34 cellular contexts compared by ENCODE assay signal in the genomic region with DNA sequence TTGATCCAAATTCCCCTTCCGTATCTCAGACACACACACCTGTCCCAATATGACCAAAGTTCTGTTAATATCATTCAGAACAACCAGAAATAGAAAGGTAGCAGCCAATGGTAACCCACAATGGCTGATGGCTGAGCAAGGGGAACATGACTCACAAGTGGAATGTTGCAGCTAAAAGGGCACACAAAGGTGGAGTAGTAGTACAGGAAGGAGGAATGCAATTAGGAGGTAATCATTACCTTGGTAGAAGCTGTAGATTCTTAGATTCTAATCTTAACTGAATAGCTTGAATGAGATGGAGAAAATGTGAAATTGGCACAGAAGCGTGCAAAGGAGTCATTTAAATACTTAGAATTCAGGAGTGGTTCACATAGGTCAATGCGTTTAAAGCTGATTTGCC.
"Had no signal": no experiment of that assay in that cellular context is flagged by ENCODE, and none has a peak within 500 bp of the region (broad histone marks: within the 10 kb centered on the region; RNA-seq: fewer than 3 reads in every experiment).

No MANE protein-coding gene starts in this region.

- H3K4me3 Mint-ChIP-seq: activated B cell treated with CpG ODN at 0.5 μM for 24 hours; activated CD4-positive, alpha-beta memory T cell treated with anti-CD3 and anti-CD28 coated beads for 36 hours; activated CD4-positive, alpha-beta T cell treated with anti-CD3 and anti-CD28 coated beads, Interleukin-2, amount 10 ng/mL, durations not matched to agents 24 days and 14 days; activated CD8-positive, alpha-beta T cell treated with anti-CD3 and anti-CD28 coated beads for 36 hours; activated naive CD4-positive, alpha-beta T cell treated with anti-CD3 and anti-CD28 coated beads, Interleukin-2, amount 10 ng/mL, durations not matched to agents 7 days and 5 days; activated naive CD4-positive, alpha-beta T cell treated with anti-CD3 and anti-CD28 coated beads, Interleukin-2, amount 50 U/mL, for 24 hours; activated naive CD8-positive, alpha-beta T cell; activated naive CD8-positive, alpha-beta T cell treated with anti-CD3 and anti-CD28 coated beads, Interleukin-2, amount 10 ng/mL, durations not matched to agents 7 days and 5 days; activated naive CD8-positive, alpha-beta T cell treated with anti-CD3 and anti-CD28 coated beads, Interleukin-2, amount 50 U/mL, for 24 hours; activated T-cell treated with anti-CD3 and anti-CD28 coated beads, Interleukin-2, amount 50 U/mL, for 24 hours; brain; central memory CD8-positive, alpha-beta T cell; T-helper 1 cell treated with Interleukin-12 subunit alpha and Interleukin-12 subunit beta and Interleukin-4 antibody, amounts not matched to agents 30 μg/mL and 1 μg/mL, for 36 hours; T-helper 2 cell treated with Interferon-gamma antibody and Interleukin-4, amounts not matched to agents 5 μg/mL and 100 μg/mL, for 36 hours had no signal

- H3K27ac Mint-ChIP-seq: activated B cell treated with CpG ODN at 0.5 μM for 24 hours; activated CD4-positive, alpha-beta memory T cell treated with anti-CD3 and anti-CD28 coated beads for 36 hours; activated CD4-positive, alpha-beta T cell treated with anti-CD3 and anti-CD28 coated beads, Interleukin-2, amount 10 ng/mL, durations not matched to agents 24 days and 14 days; activated CD8-positive, alpha-beta T cell treated with anti-CD3 and anti-CD28 coated beads for 36 hours; activated naive CD4-positive, alpha-beta T cell treated with anti-CD3 and anti-CD28 coated beads, Interleukin-2, amount 10 ng/mL, durations not matched to agents 7 days and 5 days; activated naive CD4-positive, alpha-beta T cell treated with anti-CD3 and anti-CD28 coated beads, Interleukin-2, amount 50 U/mL, for 24 hours; activated naive CD8-positive, alpha-beta T cell; activated naive CD8-positive, alpha-beta T cell treated with anti-CD3 and anti-CD28 coated beads, Interleukin-2, amount 10 ng/mL, durations not matched to agents 7 days and 5 days; activated naive CD8-positive, alpha-beta T cell treated with anti-CD3 and anti-CD28 coated beads, Interleukin-2, amount 50 U/mL, for 24 hours; activated T-cell treated with anti-CD3 and anti-CD28 coated beads, Interleukin-2, amount 50 U/mL, for 24 hours; activated T-helper 2 cell treated with anti-CD3 and anti-CD28 coated beads, Interferon-gamma antibody, Interleukin-2, Interleukin-4, amounts not matched to agents 10 μg/mL and 5 μg/mL and 100 μg/mL, durations not matched to agents 14 hours and 24 hours and 36 hours; brain; T-helper 1 cell treated with Interleukin-12 subunit alpha and Interleukin-12 subunit beta and Interleukin-4 antibody, amounts not matched to agents 30 μg/mL and 1 μg/mL, for 36 hours; T-helper 2 cell treated with Interferon-gamma antibody and Interleukin-4, amounts not matched to agents 5 μg/mL and 100 μg/mL, for 36 hours had no signal

- H3K27ac ChIP-seq: ascending aorta, cardiac muscle cell, VCaP had no signal

- H3K9me3 Mint-ChIP-seq: activated B cell treated with CpG ODN at 0.5 μM for 24 hours; activated CD4-positive, alpha-beta T cell treated with anti-CD3 and anti-CD28 coated beads, Interleukin-2, amount 10 ng/mL, durations not matched to agents 24 days and 14 days; activated CD8-positive, alpha-beta T cell treated with anti-CD3 and anti-CD28 coated beads for 36 hours; activated naive CD4-positive, alpha-beta T cell treated with anti-CD3 and anti-CD28 coated beads, Interleukin-2, amount 10 ng/mL, durations not matched to agents 7 days and 5 days; activated naive CD4-positive, alpha-beta T cell treated with anti-CD3 and anti-CD28 coated beads, Interleukin-2, amount 50 U/mL, for 24 hours; activated naive CD8-positive, alpha-beta T cell treated with anti-CD3 and anti-CD28 coated beads, Interleukin-2, amount 10 ng/mL, durations not matched to agents 7 days and 5 days; activated naive CD8-positive, alpha-beta T cell treated with anti-CD3 and anti-CD28 coated beads, Interleukin-2, amount 50 U/mL, for 24 hours; activated T-cell treated with anti-CD3 and anti-CD28 coated beads, Interleukin-2, amount 50 U/mL, for 24 hours; activated T-helper 2 cell treated with anti-CD3 and anti-CD28 coated beads, Interferon-gamma antibody, Interleukin-2, Interleukin-4, amounts not matched to agents 10 μg/mL and 5 μg/mL and 100 μg/mL, durations not matched to agents 14 hours and 24 hours and 36 hours; brain; central memory CD8-positive, alpha-beta T cell; T-helper 1 cell treated with Interleukin-12 subunit alpha and Interleukin-12 subunit beta and Interleukin-4 antibody, amounts not matched to agents 30 μg/mL and 1 μg/mL, for 36 hours; T-helper 2 cell treated with Interferon-gamma antibody and Interleukin-4, amounts not matched to agents 5 μg/mL and 100 μg/mL, for 36 hours had no signal

- DNase-seq: activated B cell treated with CpG ODN at 0.5 μM for 24 hours; activated CD4-positive, alpha-beta memory T cell treated with anti-CD3 and anti-CD28 coated beads for 36 hours; activated CD4-positive, alpha-beta T cell treated with anti-CD3 and anti-CD28 coated beads for 4 hours; activated CD4-positive, alpha-beta T cell treated with anti-CD3 and anti-CD28 coated beads, Interleukin-2, amount 10 ng/mL, durations not matched to agents 24 days and 14 days; activated CD4-positive, alpha-beta T cell treated with anti-CD3 and anti-CD28 coated beads, Interleukin-2, amount 50 U/mL, for 1 hour; activated CD4-positive, alpha-beta T cell treated with anti-CD3 and anti-CD28 coated beads, Interleukin-2, amount 50 U/mL, for 4 hours; activated CD4-positive, CD25-positive, alpha-beta regulatory T cell treated with anti-CD3 and anti-CD28 coated beads, Interleukin-2, amount 50 U/mL, for 72 hours; activated CD8-positive, alpha-beta memory T cell treated with anti-CD3 and anti-CD28 coated beads, Interleukin-2, amount 50 U/mL, for 4 hours; activated CD8-positive, alpha-beta T cell treated with anti-CD3 and anti-CD28 coated beads for 36 hours; activated effector memory CD4-positive, alpha-beta T cell treated with Interleukin-2 at 50 U/mL for 16 hours; activated gamma-delta T cell; activated naive CD4-positive, alpha-beta T cell treated with anti-CD3 and anti-CD28 coated beads, Interleukin-2, amount 10 ng/mL, durations not matched to agents 7 days and 5 days; activated naive CD4-positive, alpha-beta T cell treated with Interleukin-2 at 50 U/mL for 16 hours; activated naive CD8-positive, alpha-beta T cell treated with anti-CD3 and anti-CD28 coated beads, Interleukin-2, amount 10 ng/mL, durations not matched to agents 7 days and 5 days; activated naive CD8-positive, alpha-beta T cell treated with anti-CD3 and anti-CD28 coated beads, Interleukin-2, amount 50 U/mL, for 24 hours; activated T-cell treated with anti-CD3 and anti-CD28 coated beads, Interleukin-2, amount 50 U/mL, for 24 hours; activated T-cell treated with anti-CD3 and anti-CD28 coated beads, Interleukin-2, amount 50 U/mL, for 48 hours; amygdala; anterior cingulate cortex; caudate nucleus; cerebellar nuclear complex; T-helper 1 cell; T-helper 2 cell; T-helper 9 cell had no signal

- H3K4me3 ChIP-seq: ascending aorta, cardiac muscle cell had no signal

- H3K4me1 Mint-ChIP-seq: activated B cell treated with CpG ODN at 0.5 μM for 24 hours; activated CD4-positive, alpha-beta T cell treated with anti-CD3 and anti-CD28 coated beads, Interleukin-2, amount 10 ng/mL, durations not matched to agents 24 days and 14 days; activated naive CD4-positive, alpha-beta T cell treated with anti-CD3 and anti-CD28 coated beads, Interleukin-2, amount 10 ng/mL, durations not matched to agents 7 days and 5 days; activated naive CD4-positive, alpha-beta T cell treated with anti-CD3 and anti-CD28 coated beads, Interleukin-2, amount 50 U/mL, for 24 hours; activated naive CD8-positive, alpha-beta T cell treated with anti-CD3 and anti-CD28 coated beads, Interleukin-2, amount 10 ng/mL, durations not matched to agents 7 days and 5 days; activated naive CD8-positive, alpha-beta T cell treated with anti-CD3 and anti-CD28 coated beads, Interleukin-2, amount 50 U/mL, for 24 hours; brain; central memory CD8-positive, alpha-beta T cell had no signal

- H3K36me3 Mint-ChIP-seq: activated CD4-positive, alpha-beta memory T cell treated with anti-CD3 and anti-CD28 coated beads for 36 hours; activated naive CD4-positive, alpha-beta T cell treated with anti-CD3 and anti-CD28 coated beads, Interleukin-2, amount 10 ng/mL, durations not matched to agents 7 days and 5 days; activated naive CD4-positive, alpha-beta T cell treated with anti-CD3 and anti-CD28 coated beads, Interleukin-2, amount 50 U/mL, for 24 hours; activated naive CD8-positive, alpha-beta T cell; activated naive CD8-positive, alpha-beta T cell treated with anti-CD3 and anti-CD28 coated beads, Interleukin-2, amount 10 ng/mL, durations not matched to agents 7 days and 5 days; brain had no signal

- ATAC-seq: activated CD8-positive, alpha-beta T cell treated with anti-CD3 and anti-CD28 coated beads for 36 hours; activated naive CD8-positive, alpha-beta T cell treated with anti-CD3 and anti-CD28 coated beads, Interleukin-2, amount 50 U/mL, for 24 hours had no signal

- H3K27me3 Mint-ChIP-seq: activated B cell treated with CpG ODN at 0.5 μM for 24 hours; activated CD4-positive, alpha-beta memory T cell treated with anti-CD3 and anti-CD28 coated beads for 36 hours; activated CD4-positive, alpha-beta T cell treated with anti-CD3 and anti-CD28 coated beads, Interleukin-2, amount 10 ng/mL, durations not matched to agents 24 days and 14 days; activated CD8-positive, alpha-beta T cell treated with anti-CD3 and anti-CD28 coated beads for 36 hours; activated naive CD4-positive, alpha-beta T cell treated with anti-CD3 and anti-CD28 coated beads, Interleukin-2, amount 10 ng/mL, durations not matched to agents 7 days and 5 days; activated naive CD4-positive, alpha-beta T cell treated with anti-CD3 and anti-CD28 coated beads, Interleukin-2, amount 50 U/mL, for 24 hours; activated naive CD8-positive, alpha-beta T cell treated with anti-CD3 and anti-CD28 coated beads, Interleukin-2, amount 10 ng/mL, durations not matched to agents 7 days and 5 days; activated naive CD8-positive, alpha-beta T cell treated with anti-CD3 and anti-CD28 coated beads, Interleukin-2, amount 50 U/mL, for 24 hours; activated T-cell treated with anti-CD3 and anti-CD28 coated beads, Interleukin-2, amount 50 U/mL, for 24 hours; central memory CD8-positive, alpha-beta T cell had no signal
